Comparison of ENCODE assay signal across 35 cellular contexts in the genomic region with DNA sequence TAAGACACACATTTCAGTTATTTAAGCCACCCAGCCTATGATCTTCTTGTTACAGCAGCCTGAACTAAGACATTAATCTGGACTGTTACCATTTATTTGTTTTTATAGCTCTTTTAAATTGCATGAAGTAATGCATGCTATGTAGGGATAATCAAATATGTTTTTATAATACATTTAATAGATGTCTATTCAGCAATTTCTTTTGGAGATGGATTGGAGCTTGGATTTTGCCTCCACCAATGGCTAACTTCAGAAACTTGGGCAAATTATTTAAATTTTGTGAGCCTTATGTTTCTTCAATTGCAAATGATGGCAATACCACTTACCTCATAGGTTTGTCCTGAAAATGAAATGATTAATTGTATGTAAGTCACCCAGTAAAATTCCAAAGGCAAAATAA.
"Had no signal": no experiment of that assay in that cellular context is flagged by ENCODE, and none has a peak within 500 bp of the region (broad histone marks: within the 10 kb centered on the region; RNA-seq: fewer than 3 reads in every experiment).

No MANE protein-coding gene starts in this region.

- DNase-seq: Karpas-422, Kasumi-1, MG63, MM.1S, MV-4-11, NCI-H1092, NCI-H1092 treated with DMSO at 0.1 percent for 48 hours, NCI-H1105, NCI-H1105 treated with DMSO at 0.1 percent for 48 hours, NCI-H1417, NCI-H1417 treated with DMSO at 0.1 percent for 48 hours, NCI-H1436, NCI-H1436 treated with DMSO at 0.1 percent for 48 hours, NCI-H146, NCI-H1694, NCI-H1694 treated with DMSO at 0.1 percent for 48 hours, NCI-H187, NCI-H187 treated with DMSO at 0.1 percent for 48 hours, NCI-H1930, NCI-H2029, NCI-H2029 treated with DMSO at 0.1 percent for 48 hours, NCI-H2081, NCI-H2081 treated with DMSO at 0.1 percent for 48 hours, NCI-H2107, NCI-H2171, NCI-H2171 treated with DMSO at 0.1 percent for 48 hours, NCI-H2227 treated with DMSO at 0.1 percent for 48 hours, NCI-H226, NCI-H345, NCI-H446, NCI-H446 treated with DMSO at 0.1 percent for 48 hours, NCI-H510A, NCI-H510A treated with DMSO at 0.1 percent for 48 hours, NCI-H524, NCI-H524 treated with DMSO at 0.1 percent for 48 hours had no signal

- H3K9me3 ChIP-seq: MG63 had no signal

- H3K27me3 ChIP-seq: MG63 had no signal

- H3K36me3 ChIP-seq: MG63 had no signal

- H3K4me3 ChIP-seq: MG63 had no signal
